Comparison of ENCODE assay signal across 10 cellular contexts in genomic region chr19:37933965-37934364, GRCh38. TPM values are rescaled to one million over a fixed set of nuclear protein-coding genes. Genes with fewer than 3 reads are reported as not detected.
DNase-seq lines count a peak whose midpoint lies in the region; ATAC-seq and TF ChIP-seq lines count a peak whose summit lies in the region.
"Had no signal": no experiment of that assay in that cellular context is flagged by ENCODE, and none has a peak within 500 bp of the region (broad histone marks: within the 10 kb centered on the region; RNA-seq: fewer than 3 reads in every experiment).

No MANE protein-coding gene starts in this region.

- H3K36me3 ChIP-seq in gastrocnemius medialis (no peaks in the 10 kb centered on the region), uterus (no peaks in the 10 kb centered on the region), WERI-Rb-1 (peaks cover 3% of the 10 kb centered on the region; the same call in 1 of the 2 replicates)

- no peak overlapping the region for H3K4me3 Mint-ChIP-seq in activated T-cell treated with anti-CD3 and anti-CD28 coated beads, Interleukin-2, amount 50 U/mL, for 24 hours

- H3K27me3 ChIP-seq in right cardiac atrium (ENCODE audit: control insufficient read depth, insufficient read depth) (no peaks in the 10 kb centered on the region), gastrocnemius medialis (no peaks in the 10 kb centered on the region), uterus (no peaks in the 10 kb centered on the region), WERI-Rb-1 (ENCODE audit: insufficient read depth, low read depth, severe bottlenecking) (no peaks in the 10 kb centered on the region)

- H3K27ac Mint-ChIP-seq in activated T-cell treated with anti-CD3 and anti-CD28 coated beads, Interleukin-2, amount 50 U/mL, for 24 hours = no peak overlapping the region

- H3K4me1 Mint-ChIP-seq in activated T-cell treated with anti-CD3 and anti-CD28 coated beads, Interleukin-2, amount 50 U/mL, for 24 hours (ENCODE audit: low read depth) = peaks cover 17% of the 10 kb centered on the region

- intact Hi-C loops in right cardiac atrium (cut with DNase I) = no loop called here
- intact Hi-C loops in gastrocnemius medialis (cut with DNase I; ENCODE audit: low total_unique reads) = loop anchor here (1.0 kb wide), 1 partner anchor 27 kb away; the partner anchor contains the start of gene SIPA1L3
- intact Hi-C loops in uterus (cut with DNase I; ENCODE audit: low total_unique reads) = no loop called here

- TF ChIP-seq CTCF in VCaP (conservative IDR thresholded peaks at IDR 0.05) = no peak
- TF ChIP-seq CTCF in gastrocnemius medialis (IDR thresholded peaks at IDR 0.05 in 4 of 5, conservative IDR thresholded peaks at IDR 0.05 in 1 of 5) = no peak
- TF ChIP-seq CTCF in uterus (IDR thresholded peaks at IDR 0.05) = no peak
- TF ChIP-seq CTCF in WERI-Rb-1 (IDR thresholded peaks at IDR 0.05; ENCODE audit: low read depth, low read length) = no peak

- H3K4me1 ChIP-seq in right cardiac atrium (ENCODE audit: control insufficient read depth, insufficient read depth, low read length) = peaks cover 6% of the 10 kb centered on the region
- H3K4me1 ChIP-seq in gastrocnemius medialis = peaks cover 22 to 26% of the 10 kb centered on the region in 2 donors
- no peaks in the 10 kb centered on the region for H3K4me1 ChIP-seq in uterus

- peaks cover 54% of the 10 kb centered on the region for H3K36me3 Mint-ChIP-seq in activated T-cell treated with anti-CD3 and anti-CD28 coated beads, Interleukin-2, amount 50 U/mL, for 24 hours (ENCODE audit: low read depth)
- H3K36me3 Mint-ChIP-seq: natural killer cell had no signal

- TF ChIP-seq POLR2A in gastrocnemius medialis (IDR thresholded peaks at IDR 0.05) (no peak), uterus (IDR thresholded peaks at IDR 0.05) (no peak)

- H3K4me3 ChIP-seq in right cardiac atrium (ENCODE audit: low read length) (no peak overlapping the region), gastrocnemius medialis (no peak overlapping the region), uterus (no peak overlapping the region), WERI-Rb-1 (ENCODE audit: low read depth, low read length) (no peak overlapping the region)

- DNase-seq in HuH-7.5 (ENCODE audit: low spot score) (peak; percentile 62), right cardiac atrium (peak; percentile 47 to 76 (median 72)), gastrocnemius medialis (peak; percentile 9 to 30), uterus (no peak), WERI-Rb-1 (no peak)
- no peak for DNase-seq in central memory CD4-positive, alpha-beta T cell
- no peak for DNase-seq in activated T-cell treated with anti-CD3 and anti-CD28 coated beads, Interleukin-2, amount 50 U/mL, for 24 hours
- DNase-seq: natural killer cell had no signal

- peaks cover 2% of the 10 kb centered on the region for H3K9me3 ChIP-seq in right cardiac atrium (ENCODE audit: control insufficient read depth, low read length)
- H3K9me3 ChIP-seq in gastrocnemius medialis = no peaks in the 10 kb centered on the region
- no peaks in the 10 kb centered on the region for H3K9me3 ChIP-seq in uterus
- peaks cover 4% of the 10 kb centered on the region for H3K9me3 ChIP-seq in WERI-Rb-1 (ENCODE audit: severe bottlenecking)

- 37% methylated on average over 9 of the region's 9 CpGs for WGBS in right cardiac atrium

- peak overlapping the region; percentile 98 for H3K27ac ChIP-seq in VCaP
- H3K27ac ChIP-seq in right cardiac atrium (ENCODE audit: low read length) = peak overlapping the region; percentile 21
- H3K27ac ChIP-seq in gastrocnemius medialis = peak overlapping the region in 1 of 4 donors; percentile 29
- no peak overlapping the region for H3K27ac ChIP-seq in uterus
- no peak overlapping the region for H3K27ac ChIP-seq in WERI-Rb-1

- ATAC-seq in right cardiac atrium = peak; percentile 85 to 87
- ATAC-seq in gastrocnemius medialis = peak in 1 of 2 donors; percentile 69
- ATAC-seq: natural killer cell had no signal

- H3K9me3 Mint-ChIP-seq in activated T-cell treated with anti-CD3 and anti-CD28 coated beads, Interleukin-2, amount 50 U/mL, for 24 hours = peaks cover 12% of the 10 kb centered on the region
- H3K9me3 Mint-ChIP-seq: natural killer cell had no signal

- in situ Hi-C loops in gastrocnemius medialis (cut with MboI; ENCODE audit: low sequenced_read_pairs in 4 of 4) = no loop called here

- H3K27me3 Mint-ChIP-seq in activated T-cell treated with anti-CD3 and anti-CD28 coated beads, Interleukin-2, amount 50 U/mL, for 24 hours = no peaks in the 10 kb centered on the region

RNA-seq across cellular contexts. Expression of gene SIPA1L3, which starts 27.0 kb away (rescaled TPM):
- 10 to 100 TPM in 3 of 4 donors, 1 to 10 TPM in 1; 7.5 to 19.8 (median 12.4) TPM for total RNA-seq in right cardiac atrium
- 7.8 TPM for polyA plus RNA-seq in right cardiac atrium
- total RNA-seq in gastrocnemius medialis = 10 to 100 TPM in 1 of 4 donors, 1 to 10 TPM in 3; 4.1 to 18.7 (median 6.1) TPM
- total RNA-seq in uterus = 10 to 100 TPM; 11.5 to 41.8 (median 21.5) TPM

RNA-seq across cellular contexts. Expression of gene WDR87, which starts 27.6 kb away (rescaled TPM):
- total RNA-seq in right cardiac atrium = not detected
- not detected for polyA plus RNA-seq in right cardiac atrium
- total RNA-seq in gastrocnemius medialis = not detected
- total RNA-seq in uterus = not detected
- total RNA-seq: HT1080, natural killer cell had no signal

Comparison
In these comparisons a context has a peak if more than half of its experiments do, and no peak if none do; other contexts are left out.
1. DNase-seq: peak in HuH-7.5 (single experiment), right cardiac atrium (3 of 3) and gastrocnemius medialis (2 of 2); none in uterus (0 of 2), central memory CD4-positive, alpha-beta T cell (single experiment), activated T-cell treated with anti-CD3 and anti-CD28 coated beads, Interleukin-2, amount 50 U/mL, for 24 hours (single experiment) and WERI-Rb-1 (single experiment).
2. H3K27ac ChIP-seq: peak in VCaP (single experiment) and right cardiac atrium (single experiment); none in uterus (0 of 2) and WERI-Rb-1 (single experiment).